Comparison of ENCODE assay signal across 8 cellular contexts in genomic region chr4:81466841-81467671, GRCh38. TPM values are rescaled to one million over a fixed set of nuclear protein-coding genes. Genes with fewer than 3 reads are reported as not detected.
DNase-seq lines count a peak whose midpoint lies in the region; ATAC-seq, FAIRE-seq and TF ChIP-seq lines count a peak whose summit lies in the region.

No MANE protein-coding gene starts in this region.

- no peaks in the 10 kb centered on the region for H3K9me3 ChIP-seq in GM12878 (replicated peaks; ENCODE audit: control insufficient read depth, insufficient read depth, low read length)

- ATAC-seq in T-cell (replicated peaks in 1 of 4) (no peak), GM12878 (no peak), HG02623 (IDR thresholded peaks at IDR 0.05; ENCODE audit: unreplicated experiment) (no peak)

- peak; percentile 84 to 92 (median 89); a peak in 5 of 6 replicates for TF ChIP-seq CTCF in GM12878 (IDR thresholded peaks at IDR 0.05 in 2 of 3, conservative IDR thresholded peaks at IDR 0.05 in 1 of 3; ENCODE audit: control insufficient read depth in 2 of 3, extremely low read depth in 1 of 3, insufficient read depth in 1 of 3, low read depth in 3 of 3, low read length in 3 of 3)

- no peak overlapping the region for H3K27ac ChIP-seq in GM12878 (ENCODE audit: control insufficient read depth, insufficient read depth)

- POLR2A ChIA-PET in T-cell (lab: Charles Lee), result interaction anchor here (0.5 to 2.0 kb wide), 10 partner anchors 25 to 792 kb away, joined by 3 to 9 read pairs (median 3); no protein-coding TSS in a partner anchor
- POLR2A ChIA-PET in GM12878 (lab: Charles Lee), result no interaction called here

- peaks cover 5% of the 10 kb centered on the region for H3K36me3 Mint-ChIP-seq in T-cell

- TF ChIP-seq RAD21 in GM12878 (IDR thresholded peaks at IDR 0.05; ENCODE audit: insufficient read depth, low read depth, low read length), result peak; percentile 100

- no peaks in the 10 kb centered on the region for H4K20me1 ChIP-seq in GM12878 (ENCODE audit: control insufficient read depth, insufficient read depth)

- no peak for TF ChIP-seq POLR2A in GM12878 (IDR thresholded peaks at IDR 0.05; ENCODE audit: low read depth, low read length)

- CTCF ChIA-PET in T-cell (lab: Charles Lee) (interaction anchor here (0.5 to 5.6 kb wide), 57 partner anchors 8 to 894 kb away, joined by 3 to 108 read pairs (median 4); no protein-coding TSS in a partner anchor), GM12878 (lab: Yijun Ruan, JAX) (interaction anchor here (0.6 to 5.1 kb wide), 52 partner anchors 9 to 806 kb away, joined by 3 to 114 read pairs (median 3); no protein-coding TSS in a partner anchor)

- TF ChIP-seq EP300 in GM12878 (IDR thresholded peaks at IDR 0.05; ENCODE audit: borderline replicate concordance in 1 of 2, control insufficient read depth in 1 of 2, low read depth in 2 of 2, low read length in 2 of 2), result no peak

- no peaks in the 10 kb centered on the region for H3K36me3 ChIP-seq in GM12878 (ENCODE audit: control insufficient read depth in 2 of 2, insufficient read depth in 2 of 2, low read length in 1 of 2)

- peaks cover 8% of the 10 kb centered on the region for H3K4me1 ChIP-seq in GM12878 (ENCODE audit: control insufficient read depth, insufficient read depth, low read length)

- no peak overlapping the region for H3K4me3 ChIP-seq in GM12878

- no TSS peak for BruUV-seq in GM12878 (replicated peaks; lab: Mats Ljungman, UMichigan)

- H3K79me2 ChIP-seq in GM12878 (ENCODE audit: control insufficient read depth, insufficient read depth, low read length), result no peaks in the 10 kb centered on the region

- H3K27ac Mint-ChIP-seq in T-cell, result no peak overlapping the region

- RAD21 ChIA-PET in GM12878 (lab: Charles Lee; ENCODE audit: unreplicated experiment), result interaction anchor here (0.5 to 6.8 kb wide), 18 partner anchors 14 to 894 kb away, joined by 3 to 77 read pairs (median 4); no protein-coding TSS in a partner anchor

- peaks cover 45 to 66% (median 48%) of the 10 kb centered on the region in 3 donors for H3K4me1 Mint-ChIP-seq in T-cell

- no peaks in the 10 kb centered on the region for H3K27me3 Mint-ChIP-seq in T-cell

- no peaks in the 10 kb centered on the region for H3K9me3 Mint-ChIP-seq in T-cell

- H3K4me3 Mint-ChIP-seq in T-cell, result no peak overlapping the region

- intact Hi-C loops in GM12878 (cut with micrococcal nuclease; ENCODE audit: unreplicated experiment), result loop anchor here (1.0 to 10.0 kb wide), 8 partner anchors 60 to 802 kb away; no protein-coding TSS in a partner anchor

- FAIRE-seq in GM12878 (lab: Jason Lieb, UNC) (peak; percentile 84), islet of Langerhans (lab: Jason Lieb, UNC) (peak; percentile 99)

- 20% methylated on average over 5 of the region's 5 CpGs for WGBS in GM12878 (ENCODE audit: insufficient coverage, insufficient replicate concordance, low lambda C conversion rate, missing lambda C conversion rate)

- DNase-seq in NCI-H2107 treated with DMSO at 0.1 percent for 48 hours (lab: John Stamatoyannopoulos, UW; ENCODE audit: unreplicated experiment), result peak; percentile 68
- no peak for DNase-seq in NCI-H2107 (lab: John Stamatoyannopoulos, UW)
- peak; percentile 14 for DNase-seq in NCI-H1105 (lab: John Stamatoyannopoulos, UW)
- peak in 33 of 34 experiments; percentile 35 to 79 (median 60) for DNase-seq in T-cell
- peak; percentile 11 for DNase-seq in GM12878 (ENCODE audit: low read depth, low spot score)
- peak; percentile 30 to 77 for DNase-seq in stimulated activated CD4-positive, alpha-beta T cell treated with anti-CD3 and anti-CD28 coated beads, Interleukin-1b, Interleukin-23, amount 100 ng/mL, for 4 hours (ENCODE audit: low read depth in 2 of 2)

- H3K27me3 ChIP-seq in GM12878 (replicated peaks in 1 of 2; ENCODE audit: control insufficient read depth in 2 of 2, insufficient read depth in 2 of 2, low read length in 1 of 2), result peaks cover 4 to 9% of the 10 kb centered on the region in 2 experiments

- in situ Hi-C loops in GM12878 (cut with MboI), result loop anchor here (5.0 kb wide), 2 partner anchors 375 to 735 kb away; no protein-coding TSS in a partner anchor

- H3K9ac ChIP-seq in GM12878 (ENCODE audit: control insufficient read depth, insufficient read depth, low read length), result no peak overlapping the region

- SMC1A ChIA-PET in GM12878 (lab: Charles Lee; ENCODE audit: uncharacterized antibody, unreplicated experiment), result interaction anchor here (0.6 to 9.1 kb wide), 33 partner anchors 8 to 803 kb away, joined by 3 to 110 read pairs (median 3); no protein-coding TSS in a partner anchor

- H3K4me2 ChIP-seq in GM12878 (ENCODE audit: control insufficient read depth, insufficient read depth), result no peak overlapping the region

- H2AFZ ChIP-seq in GM12878 (ENCODE audit: control insufficient read depth, low read depth, low read length), result no peak overlapping the region

TF ChIP-seq in GM12878, 131 proteins besides CTCF, POLR2A, EP300 and RAD21 (continues in another document):
- TF ChIP-seq HDAC6 (IDR thresholded peaks at IDR 0.05; ENCODE audit: unreplicated experiment) (no peak), KLF5 (IDR thresholded peaks at IDR 0.05; ENCODE audit: partially characterized antibody) (no peak), MLLT1 (IDR thresholded peaks at IDR 0.05) (no peak), E4F1 (IDR thresholded peaks at IDR 0.05; ENCODE audit: borderline replicate concordance, partially characterized antibody) (no peak), ZBTB33 (IDR thresholded peaks at IDR 0.05) (no peak), POU2F2 (IDR thresholded peaks at IDR 0.05; ENCODE audit: borderline replicate concordance, low read depth, low read length) (no peak)

RNA-seq across cellular contexts. Expression of gene RASGEF1B, which starts 4.7 kb away (rescaled TPM):
- total RNA-seq in T-cell (10 to 100 TPM in 2 of 5 donors, 1 to 10 TPM in 3; 7.3 to 54.0 (median 8.1) TPM), GM12878 (2014; rRNA removed) (0.06 TPM in 1 of 2 replicates, not detected in the other), GM12878 (2014; rRNA removed; fragmentation: Illumina TruSeq; extraction: Trizol) (0.13 and 0.18 TPM in 2 replicates), GM12878 (2021) (0.15 and 0.19 TPM in 2 replicates)
- 0.23 and 0.76 TPM in 2 replicates for total RNA-seq in GM12878 (2013; cell fraction: nucleolus; rRNA removed)
- polyA plus RNA-seq in GM12878 (2011; ENCODE audit: low read depth), result not detected
- polyA plus RNA-seq in GM12878 (2011; rRNA removed) (0.09 and 0.10 TPM in 2 replicates), GM12878 (2014; fragmentation: Illumina TruSeq; extraction: Trizol) (0.03 and 0.27 TPM in 2 replicates), GM12878 (2014; fragmentation: Nextera tagmentation; extraction: Ambion mirVana) (not detected), GM12878 (2014; rRNA removed) (0.06 TPM in 1 of 2 replicates, not detected in the other), GM12878 (2016; fragmentation: Nextera tagmentation; extraction: Ambion mirVana) (under 1 TPM; 0.10 to 0.24 TPM)
- 0.03 and 0.10 TPM in 2 replicates for polyA plus RNA-seq in GM12878 (2011; cell fraction: cytosol; rRNA removed)
- polyA plus RNA-seq in GM12878 (2011; cell fraction: nucleus; rRNA removed), result 0.06 TPM in 1 of 2 replicates, not detected in the other
- polyA plus RNA-seq in GM12878 (2012), result 0.15 and 0.20 TPM in 2 replicates
- polyA minus RNA-seq in GM12878 (2011; rRNA and poly(A)+ RNA removed), result 0.21 and 0.29 TPM in 2 replicates
- polyA minus RNA-seq in GM12878 (2011; cell fraction: cytosol; rRNA and poly(A)+ RNA removed), result not detected in 2 replicates
- polyA minus RNA-seq in GM12878 (2011; cell fraction: nucleus; rRNA and poly(A)+ RNA removed), result 0.12 and 0.29 TPM in 2 replicates

Comparison
In these comparisons a context has a peak if more than half of its experiments do, and no peak if none do; other contexts are left out.
1. RNA of gene RASGEF1B, which starts 4.7 kb away (total RNA-seq): 7.3 to 54.0 TPM in T-cell; 0.06 to 0.76 TPM in GM12878; every median in the first group is over 4 times any median in the second.